8 cellular contexts compared by ENCODE assay signal in genomic region chr13:30466358-30466714, GRCh38. TPM values are rescaled to one million over a fixed set of nuclear protein-coding genes. Genes with fewer than 3 reads are reported as not detected.
DNase-seq lines count a peak whose midpoint lies in the region; ATAC-seq and TF ChIP-seq lines count a peak whose summit lies in the region.

No MANE protein-coding gene starts in this region.

- TSS peak; percentile 80 for BruUV-seq in mammary epithelial cell (replicated peaks; lab: Mats Ljungman, UMichigan)

- H3K9ac ChIP-seq in mammary epithelial cell (ENCODE audit: insufficient read depth, low read length) = peak overlapping the region; percentile 84

- CTCF ChIA-PET in mammary epithelial cell (lab: Charles Lee; ENCODE audit: low non-redundant PET) = interaction anchor here (0.6 kb wide), 1 partner anchor 152 kb away, joined by 4 read pairs; the partner anchor contains the start of gene USPL1

- no peak for TF ChIP-seq CTCF in mammary epithelial cell (conservative IDR thresholded peaks at IDR 0.05 in 1 of 2, IDR thresholded peaks at IDR 0.05 in 1 of 2; ENCODE audit: extremely low read depth in 1 of 2, insufficient read depth in 1 of 2, low read depth in 1 of 2, low read length in 2 of 2)

- DNase-seq in NCI-H1092 treated with DMSO at 0.1 percent for 48 hours (lab: John Stamatoyannopoulos, UW) (peak; percentile 23), NCI-H1092 (lab: John Stamatoyannopoulos, UW) (no peak), MV-4-11 (lab: John Stamatoyannopoulos, UW) (peak; percentile 44), mammary epithelial cell (no peak), anterior cingulate cortex (lab: John Stamatoyannopoulos, UW) (no peak), NCI-H2081 (lab: John Stamatoyannopoulos, UW) (no peak)

- peaks cover 38% of the 10 kb centered on the region for H3K79me2 ChIP-seq in mammary epithelial cell (ENCODE audit: insufficient read depth, low read length)

- H3K9me3 ChIP-seq in mammary epithelial cell (replicated peaks; ENCODE audit: insufficient read depth, low read length) = no peaks in the 10 kb centered on the region
- H3K9me3 ChIP-seq in neuron (ENCODE audit: low read length) = no peaks in the 10 kb centered on the region

- H3K27me3 ChIP-seq in mammary epithelial cell (ENCODE audit: insufficient read depth, low read length) (no peaks in the 10 kb centered on the region), neuron (ENCODE audit: insufficient read depth, low read length) (no peaks in the 10 kb centered on the region)

- ATAC-seq in HG03159 (IDR thresholded peaks at IDR 0.05; ENCODE audit: unreplicated experiment) = no peak

- dilution Hi-C loops in mammary epithelial cell (cut with HindIII; ENCODE audit: low sequenced_read_pairs) = no loop called here

- H3K4me3 ChIP-seq in mammary epithelial cell (replicated peaks in 1 of 3; ENCODE audit: insufficient read depth in 1 of 3, low read depth in 2 of 3, low read length in 3 of 3) = peak overlapping the region; percentile 37 to 63 (median 54)
- peak overlapping the region; percentile 64 for H3K4me3 ChIP-seq in neuron (ENCODE audit: low read length)

- H3K36me3 ChIP-seq in mammary epithelial cell (ENCODE audit: insufficient read depth, low read length) (peaks cover 14% of the 10 kb centered on the region), neuron (ENCODE audit: insufficient read depth, low read length) (peaks cover 21% of the 10 kb centered on the region)

- in situ Hi-C loops in mammary epithelial cell (cut with MboI; ENCODE audit: low sequenced_read_pairs in 2 of 2) = loop anchor here (10.0 to 25.0 kb wide), 2 partner anchors 148 to 329 kb away; partner anchors contain the start of gene USPL1 (in 1 of the 2)

- H3K27ac ChIP-seq in mammary epithelial cell (ENCODE audit: insufficient read depth, low read depth, low read length) = peak overlapping the region; percentile 89

- intact Hi-C loops in mammary epithelial cell (cut with micrococcal nuclease) = loop anchor here (10.0 kb wide), 1 partner anchor 208 kb away; no protein-coding TSS in a partner anchor

- H4K20me1 ChIP-seq in mammary epithelial cell (ENCODE audit: insufficient read depth, low read length) = no peaks in the 10 kb centered on the region

- H3K4me1 ChIP-seq in mammary epithelial cell (ENCODE audit: insufficient read depth, low read length) = peaks cover 23% of the 10 kb centered on the region
- peaks cover 26% of the 10 kb centered on the region for H3K4me1 ChIP-seq in neuron (ENCODE audit: insufficient read depth, low read length)

- H2AFZ ChIP-seq in mammary epithelial cell (ENCODE audit: low read depth, low read length) = peak overlapping the region; percentile 97
- H2AFZ ChIP-seq in neuron (ENCODE audit: low read depth, low read length) = no peak overlapping the region

- WGBS in mammary epithelial cell (ENCODE audit: low coverage, missing lambda C conversion rate) = 10% methylated on average over 11 of the region's 11 CpGs

- peak overlapping the region; percentile 91 for H3K4me2 ChIP-seq in mammary epithelial cell (ENCODE audit: insufficient read depth, low read depth, low read length)

RNA-seq across cellular contexts. Expression of gene HMGB1, which starts 0.6 kb away (rescaled TPM):
- total RNA-seq in mammary epithelial cell = 100 to 1,000 TPM in 1 of 2 donors, 10 to 100 TPM in 1; 78.0 to 273 TPM
- polyA plus RNA-seq in mammary epithelial cell = 192 TPM
- polyA minus RNA-seq in mammary epithelial cell = 58.7 TPM

RNA-seq across cellular contexts. Expression of gene UBE2L5, which starts 44.0 kb away (rescaled TPM):
- total RNA-seq in mammary epithelial cell = not detected
- polyA plus RNA-seq in mammary epithelial cell = not detected
- 0.67 TPM for polyA minus RNA-seq in mammary epithelial cell

Comparison
In these comparisons a context has a peak if more than half of its experiments do, and no peak if none do; other contexts are left out.
1. DNase-seq: peak in NCI-H1092 treated with DMSO at 0.1 percent for 48 hours (single experiment) and MV-4-11 (single experiment); none in NCI-H1092 (single experiment), mammary epithelial cell (single experiment), anterior cingulate cortex (0 of 58) and NCI-H2081 (0 of 2).